8 cellular contexts compared by ENCODE assay signal in the genomic region with DNA sequence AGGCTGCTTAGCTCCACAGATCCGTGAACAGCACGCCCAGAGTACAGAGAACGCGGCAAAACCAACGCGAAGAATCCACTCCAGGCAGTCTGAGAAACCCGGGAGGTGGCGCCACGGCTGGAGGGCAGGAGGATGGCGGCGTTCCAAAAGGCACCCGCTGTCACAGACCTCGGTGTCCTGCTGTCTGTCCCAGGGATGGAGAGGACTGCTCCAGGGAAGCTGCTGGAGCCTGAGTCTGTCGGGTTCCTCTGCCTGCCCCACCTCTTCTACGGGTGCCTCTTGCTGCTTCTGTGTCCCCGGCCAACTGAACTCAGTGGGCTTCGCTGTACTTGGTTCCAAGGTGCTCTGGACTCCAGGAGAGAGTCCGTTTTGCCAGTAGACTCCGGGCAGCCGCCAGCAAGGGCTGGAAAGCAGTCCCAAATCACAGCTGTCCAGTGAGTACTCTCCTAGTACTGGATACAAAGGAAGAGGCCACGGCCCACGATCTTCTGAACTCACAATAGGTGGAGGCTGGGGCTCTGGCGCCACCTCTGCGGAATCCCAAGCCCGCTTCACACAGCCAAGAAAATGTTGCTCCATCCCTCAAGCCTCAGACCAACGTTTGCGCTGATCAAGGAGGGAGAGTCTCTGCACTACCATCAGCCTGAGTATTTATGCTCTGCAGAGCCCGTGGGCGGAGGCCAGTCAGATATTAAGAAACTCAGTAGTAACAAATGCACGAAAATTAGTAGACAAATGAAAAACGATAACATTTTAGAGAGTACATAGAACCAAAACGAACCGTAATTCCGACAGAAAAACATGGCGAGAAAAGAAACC. TPM values are rescaled to one million over a fixed set of nuclear protein-coding genes. Genes with fewer than 3 reads are reported as not detected.
A peak's percentile ranks its signal among the peaks of the same experiment; 100 is the strongest.
DNase-seq lines count a peak whose midpoint lies in the region; ATAC-seq and TF ChIP-seq lines count a peak whose summit lies in the region.

No MANE protein-coding gene starts in this region.

- H3K9me3 ChIP-seq in Caco-2 (no peaks in the 10 kb centered on the region), HCT116 (ENCODE audit: control insufficient read depth in 1 of 2, insufficient read depth in 1 of 2, low read depth in 1 of 2, low read length in 2 of 2) (no peaks in the 10 kb centered on the region), duodenal mucosa (ENCODE audit: control insufficient read depth in 1 of 2, low read length in 2 of 2) (no peaks in the 10 kb centered on the region), mesodermal cell (ENCODE audit: control insufficient read depth, low read length) (no peaks in the 10 kb centered on the region)

- 4 to 6% methylated on average over 20 to 28 of the region's 35 CpGs for WGBS in mesodermal cell (ENCODE audit: insufficient coverage in 2 of 2), 2 experiments

- RAD21 ChIA-PET in HCT116 (lab: Charles Lee; ENCODE audit: low non-redundant PET in 1 of 2, low total read pairs in 2 of 2, uncharacterized antibody in 2 of 2, unreplicated experiment in 2 of 2), result interaction anchor here in 1 of 2 experiments (0.9 kb wide), 1 partner anchor 131 kb away, joined by 3 read pairs; no protein-coding TSS in a partner anchor

- intact Hi-C loops in Caco-2 (cut with micrococcal nuclease; ENCODE audit: unreplicated experiment) (loop anchor here (1.0 kb wide), 3 partner anchors 19 to 127 kb away; no protein-coding TSS in a partner anchor), HCT116 (cut with micrococcal nuclease) (loop anchor here (1.0 to 5.0 kb wide), 5 partner anchors 21 to 758 kb away; no protein-coding TSS in a partner anchor)

- no peak for TF ChIP-seq POLR2A in HCT116 (IDR thresholded peaks at IDR 0.05; ENCODE audit: borderline replicate concordance, extremely low read depth, insufficient read depth, insufficient read length)

- no peaks in the 10 kb centered on the region for H3K27me3 Mint-ChIP-seq in Caco-2 (ENCODE audit: insufficient read depth, unreplicated experiment)

- H3K9me2 ChIP-seq in HCT116 (ENCODE audit: insufficient read depth), result no peaks in the 10 kb centered on the region

- H3K27me3 ChIP-seq in Caco-2 (replicated peaks; ENCODE audit: control insufficient read depth, insufficient read depth, low read length) (no peaks in the 10 kb centered on the region), HCT116 (ENCODE audit: insufficient read depth, low read length) (no peaks in the 10 kb centered on the region), duodenal mucosa (ENCODE audit: control insufficient read depth in 1 of 2, insufficient read depth in 2 of 2, low read length in 2 of 2) (peaks cover 22 to 59% of the 10 kb centered on the region in 2 donors)

- H3K4me1 Mint-ChIP-seq in Caco-2 (ENCODE audit: low read depth, unreplicated experiment), result no peaks in the 10 kb centered on the region

- H3K9ac ChIP-seq in HCT116 (ENCODE audit: low read length) (peak overlapping the region; percentile 56), duodenal mucosa (ENCODE audit: low read depth in 1 of 2, low read length in 2 of 2) (peak overlapping the region; percentile 53 to 71)

- peak overlapping the region; percentile 81 for H3K4me2 ChIP-seq in HCT116 (ENCODE audit: low read length)

- no peaks in the 10 kb centered on the region for H3K4me1 ChIP-seq in Caco-2
- peaks cover 0 to 43% of the 10 kb centered on the region in 2 experiments; a peak in 3 of 4 replicates for H3K4me1 ChIP-seq in HCT116 (ENCODE audit: control insufficient read depth in 1 of 2, insufficient read depth in 2 of 2, low read length in 2 of 2)
- peaks cover 30 to 36% of the 10 kb centered on the region in 2 donors for H3K4me1 ChIP-seq in duodenal mucosa (ENCODE audit: control insufficient read depth in 1 of 2, insufficient read depth in 2 of 2, low read length in 2 of 2)
- H3K4me1 ChIP-seq in mesodermal cell (ENCODE audit: control insufficient read depth, insufficient read depth, low read length, poor library complexity, severe bottlenecking), result peaks cover 22% of the 10 kb centered on the region

- peaks cover 6% of the 10 kb centered on the region for H3K36me3 Mint-ChIP-seq in Caco-2 (ENCODE audit: insufficient read depth, unreplicated experiment)

- peak overlapping the region; percentile 53 for H2AFZ ChIP-seq in HCT116 (ENCODE audit: low read depth, low read length, poor library complexity, severe bottlenecking)

- H3K4me3 ChIP-seq in Caco-2 (ENCODE audit: low read depth, low read length) (peak overlapping the region; percentile 80), HCT116 (replicated peaks in 1 of 2; ENCODE audit: low read depth in 1 of 2, low read length in 2 of 2) (peak overlapping the region; percentile 58 to 65), duodenal mucosa (ENCODE audit: low read depth in 1 of 2, low read length in 2 of 2) (peak overlapping the region; percentile 81 to 84), mesodermal cell (ENCODE audit: extremely low read depth, insufficient read depth, low read length, poor library complexity, severe bottlenecking) (peak overlapping the region; percentile 46)

- CTCF ChIA-PET in Caco-2 (lab: Charles Lee) (interaction anchor here (0.5 to 2.3 kb wide), 8 partner anchors 19 to 444 kb away, joined by 3 to 10 read pairs (median 4); a partner anchor contains a TSS), HCT116 (lab: Charles Lee) (interaction anchor here (0.9 to 3.1 kb wide), 4 partner anchors 20 to 128 kb away, joined by 3 to 11 read pairs (median 5); no protein-coding TSS in a partner anchor)

- POLR2A ChIA-PET in Caco-2 (lab: Charles Lee), result interaction anchor here (0.8 to 1.2 kb wide), 2 partner anchors 21 to 26 kb away, joined by 4 read pairs; no protein-coding TSS in a partner anchor
- POLR2A ChIA-PET in HCT116 (lab: Charles Lee), result interaction anchor here (1.0 kb wide), 1 partner anchor 9 kb away, joined by 3 read pairs; no protein-coding TSS in a partner anchor

- DNase-seq in Caco-2 (peak; percentile 80 to 83), HCT116 (ENCODE audit: low read depth, low spot score) (peak; percentile 56), NCI-H2227 treated with DMSO at 0.1 percent for 48 hours (lab: John Stamatoyannopoulos, UW) (peak; percentile 89)
- DNase-seq in activated CD4-positive, alpha-beta T cell treated with anti-CD3 and anti-CD28 coated beads for 4 hours, result peak; percentile 69 to 70
- DNase-seq in stimulated activated naive CD8-positive, alpha-beta T cell treated with anti-CD3 and anti-CD28 coated beads, Interleukin-15, Interleukin-2, amounts not matched to agents 100 U/mL and 50 U/mL, for 24 hours, result peak; percentile 75

- H3K4me3 Mint-ChIP-seq in Caco-2 (ENCODE audit: unreplicated experiment), result peak overlapping the region; percentile 86

- BruUV-seq in Caco-2 (replicated peaks; lab: Mats Ljungman, UMichigan) (no TSS peak), HCT116 (replicated peaks; lab: Mats Ljungman, UMichigan) (no TSS peak)

- H3K27ac Mint-ChIP-seq in Caco-2 (ENCODE audit: unreplicated experiment), result peak overlapping the region; percentile 58

- ATAC-seq in HCT116, result peak; percentile 48
- peak; percentile 8 for ATAC-seq in stimulated activated naive CD8-positive, alpha-beta T cell treated with anti-CD3 and anti-CD28 coated beads, Interleukin-15, Interleukin-2, amounts not matched to agents 100 U/mL and 50 U/mL, for 24 hours
- ATAC-seq in GM19324 (IDR thresholded peaks at IDR 0.05; ENCODE audit: low FRiP score, unreplicated experiment), result no peak

- no peaks in the 10 kb centered on the region for H3K79me2 ChIP-seq in HCT116 (ENCODE audit: insufficient read depth, low read length)

- TF ChIP-seq CTCF in Caco-2 (IDR thresholded peaks at IDR 0.05; ENCODE audit: insufficient read depth in 1 of 2, low read depth in 1 of 2, low read length in 1 of 2, severe bottlenecking in 1 of 2, unreplicated experiment in 1 of 2), result peak; percentile 21 to 51
- TF ChIP-seq CTCF in HCT116 (IDR thresholded peaks at IDR 0.05 in 2 of 3, conservative IDR thresholded peaks at IDR 0.05 in 1 of 3; ENCODE audit: borderline replicate concordance in 1 of 3, insufficient read depth in 1 of 3, low read depth in 2 of 3, low read length in 2 of 3), result peak in 1 of 3 experiments; percentile 24; a peak in 2 of 6 replicates

- no peaks in the 10 kb centered on the region for H4K20me1 ChIP-seq in HCT116 (ENCODE audit: insufficient read depth)

- H3K36me3 ChIP-seq in Caco-2 (ENCODE audit: control insufficient read depth, insufficient read depth, low read length) (no peaks in the 10 kb centered on the region), HCT116 (ENCODE audit: control insufficient read depth in 1 of 2, insufficient read depth in 2 of 2, low read length in 2 of 2) (no peaks in the 10 kb centered on the region), duodenal mucosa (ENCODE audit: control insufficient read depth in 1 of 2, insufficient read depth in 2 of 2, low read length in 2 of 2) (no peaks in the 10 kb centered on the region), mesodermal cell (ENCODE audit: control insufficient read depth, insufficient read depth, low read length) (no peaks in the 10 kb centered on the region)

- H3K27ac ChIP-seq in HCT116 (ENCODE audit: low read depth, low read length) (peak overlapping the region; percentile 81), duodenal mucosa (ENCODE audit: low read depth, low read length) (peak overlapping the region; percentile 71), mesodermal cell (ENCODE audit: low read depth, low read length, severe bottlenecking) (peak overlapping the region; percentile 58)

- H3K9me3 Mint-ChIP-seq in Caco-2 (ENCODE audit: unreplicated experiment), result no peaks in the 10 kb centered on the region

- TF ChIP-seq RAD21 in HCT116 (IDR thresholded peaks at IDR 0.05; ENCODE audit: low read depth), result peak; percentile 22; the same call in 1 of the 2 replicates

TF ChIP-seq in HCT116, 20 proteins besides CTCF, POLR2A, EP300 and RAD21 (continues in another document):
- TF ChIP-seq ELF1 (IDR thresholded peaks at IDR 0.05; ENCODE audit: borderline replicate concordance, low read depth) (no peak), SRF (IDR thresholded peaks at IDR 0.05; ENCODE audit: low read depth) (no peak), ZFX (IDR thresholded peaks at IDR 0.05) (no peak), SP1 (IDR thresholded peaks at IDR 0.05; ENCODE audit: low read depth) (peak; percentile 9; the same call in 1 of the 2 replicates)
- TF ChIP-seq, protein P1, sequence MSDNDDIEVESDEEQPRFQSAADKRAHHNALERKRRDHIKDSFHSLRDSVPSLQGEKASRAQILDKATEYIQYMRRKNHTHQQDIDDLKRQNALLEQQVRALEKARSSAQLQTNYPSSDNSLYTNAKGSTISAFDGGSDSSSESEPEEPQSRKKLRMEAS (IDR thresholded peaks at IDR 0.05), result peak; percentile 39; the same call in 1 of the 2 replicates

RNA-seq across cellular contexts. Expression of a gene that starts 0.4 kb away (rescaled TPM):
- total RNA-seq in Caco-2 (2022) (3.1 and 4.1 TPM in 2 replicates), HCT116 (2021; ENCODE audit: unreplicated experiment) (0.37 TPM)
- 0.30 and 0.34 TPM in 2 replicates for polyA plus RNA-seq in HCT116 (2012)
- 1.9 TPM for polyA plus RNA-seq in mesodermal cell (2013, experiment 1 of 2)
- 1.2 TPM for polyA plus RNA-seq in mesodermal cell (2013, experiment 2 of 2)
